ENCODE assay signal across 1 cellular context in genomic region chr6:93787841-93788240, GRCh38.
TF ChIP-seq lines count a peak whose summit lies in the region.

No MANE protein-coding gene starts in this region.

TF ChIP-seq in A549, 52 proteins besides CTCF, POLR2A, EP300 and RAD21:
- TF ChIP-seq, protein P1, sequence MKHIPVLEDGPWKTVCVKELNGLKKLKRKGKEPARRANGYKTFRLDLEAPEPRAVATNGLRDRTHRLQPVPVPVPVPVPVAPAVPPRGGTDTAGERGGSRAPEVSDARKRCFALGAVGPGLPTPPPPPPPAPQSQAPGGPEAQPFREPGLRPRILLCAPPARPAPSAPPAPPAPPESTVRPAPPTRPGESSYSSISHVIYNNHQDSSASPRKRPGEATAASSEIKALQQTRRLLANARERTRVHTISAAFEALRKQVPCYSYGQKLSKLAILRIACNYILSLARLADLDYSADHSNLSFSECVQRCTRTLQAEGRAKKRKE (CRISPR knock-in tag; IDR thresholded peaks at IDR 0.05; ENCODE audit: low read depth): no peak
- TF ChIP-seq CBX8 (IDR thresholded peaks at IDR 0.05) (no peak), HOXA7 (CRISPR knock-in tag; IDR thresholded peaks at IDR 0.05) (no peak), USF2 (IDR thresholded peaks at IDR 0.05) (no peak), CHD4 (IDR thresholded peaks at IDR 0.05; ENCODE audit: borderline replicate concordance) (no peak), SMC3 (IDR thresholded peaks at IDR 0.05) (no peak), NR3C1 (IDR thresholded peaks at IDR 0.05) (no peak), ZFP36 (IDR thresholded peaks at IDR 0.05; ENCODE audit: borderline replicate concordance, partially characterized antibody) (no peak), REST (IDR thresholded peaks at IDR 0.05) (no peak), RFX5 (IDR thresholded peaks at IDR 0.05) (no peak), MAFK (IDR thresholded peaks at IDR 0.05; ENCODE audit: partially characterized antibody) (no peak)
- TF ChIP-seq, protein P2, sequence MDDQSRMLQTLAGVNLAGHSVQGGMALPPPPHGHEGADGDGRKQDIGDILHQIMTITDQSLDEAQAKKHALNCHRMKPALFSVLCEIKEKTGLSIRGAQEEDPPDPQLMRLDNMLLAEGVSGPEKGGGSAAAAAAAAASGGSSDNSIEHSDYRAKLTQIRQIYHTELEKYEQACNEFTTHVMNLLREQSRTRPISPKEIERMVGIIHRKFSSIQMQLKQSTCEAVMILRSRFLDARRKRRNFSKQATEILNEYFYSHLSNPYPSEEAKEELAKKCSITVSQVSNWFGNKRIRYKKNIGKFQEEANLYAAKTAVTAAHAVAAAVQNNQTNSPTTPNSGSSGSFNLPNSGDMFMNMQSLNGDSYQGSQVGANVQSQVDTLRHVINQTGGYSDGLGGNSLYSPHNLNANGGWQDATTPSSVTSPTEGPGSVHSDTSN (IDR thresholded peaks at IDR 0.05): no peak
